Comparison of ENCODE assay signal across 1 cellular context in genomic region chr14:23588884-23589598, GRCh38.
A peak's percentile ranks its signal among the peaks of the same experiment; 100 is the strongest.
TF ChIP-seq lines count a peak whose summit lies in the region.

No MANE protein-coding gene starts in this region.

TF ChIP-seq in HepG2, 621 proteins besides CTCF, POLR2A, EP300 and RAD21 (continued from another document and continues in another):
- peak; percentile 99 for TF ChIP-seq ZGPAT (CRISPR knock-in tag; IDR thresholded peaks at IDR 0.05)
- TF ChIP-seq CC2D1A (CRISPR knock-in tag; IDR thresholded peaks at IDR 0.05) = 0 out of 2 replicates have a peak, but pooled peaks have one; percentile 30
- TF ChIP-seq PAXIP1 (CRISPR knock-in tag; conservative IDR thresholded peaks at IDR 0.05) = peak; percentile 82
- TF ChIP-seq HMGXB4 (CRISPR knock-in tag; IDR thresholded peaks at IDR 0.05; ENCODE audit: borderline replicate concordance in 1 of 2, low read depth in 1 of 2) = peak; percentile 98 to 100
- peak; percentile 98; the same call in 1 of the 2 replicates for TF ChIP-seq ZNF839 (CRISPR knock-in tag; IDR thresholded peaks at IDR 0.05; ENCODE audit: borderline replicate concordance)
- peak; percentile 86 for TF ChIP-seq PRDM10 (CRISPR knock-in tag; IDR thresholded peaks at IDR 0.05; ENCODE audit: low read depth)
- peak; percentile 54; the same call in 1 of the 2 replicates for TF ChIP-seq ZNF260 (CRISPR knock-in tag; IDR thresholded peaks at IDR 0.05; ENCODE audit: borderline replicate concordance, low read depth)
- TF ChIP-seq ZNF30 (CRISPR knock-in tag; IDR thresholded peaks at IDR 0.05) = 0 out of 2 replicates have a peak, but pooled peaks have one; percentile 77
- peak; percentile 88 for TF ChIP-seq ZNF883 (CRISPR knock-in tag; IDR thresholded peaks at IDR 0.05; ENCODE audit: not compliant biosample characterization)
- TF ChIP-seq FUBP1 (CRISPR knock-in tag; IDR thresholded peaks at IDR 0.05; ENCODE audit: borderline replicate concordance) = no peak
- TF ChIP-seq LRRFIP1 (CRISPR knock-in tag; conservative IDR thresholded peaks at IDR 0.05) = peak; percentile 90
- TF ChIP-seq ZNF850 (CRISPR knock-in tag; conservative IDR thresholded peaks at IDR 0.05) = no peak
- no peak for TF ChIP-seq ISX (CRISPR knock-in tag; conservative IDR thresholded peaks at IDR 0.05)
- TF ChIP-seq SMARCC2 (IDR thresholded peaks at IDR 0.05) = no peak
- TF ChIP-seq FOXO1 (CRISPR knock-in tag; IDR thresholded peaks at IDR 0.05) = peak; percentile 91
- TF ChIP-seq SKIL (CRISPR knock-in tag; IDR thresholded peaks at IDR 0.05; ENCODE audit: borderline replicate concordance) = no peak
- TF ChIP-seq IKZF5 (CRISPR knock-in tag; IDR thresholded peaks at IDR 0.05) = peak; percentile 99
- TF ChIP-seq RXRB (CRISPR knock-in tag; IDR thresholded peaks at IDR 0.05; ENCODE audit: borderline replicate concordance) = peak; percentile 93
- peak; percentile 93 for TF ChIP-seq TEAD3 (CRISPR knock-in tag; optimal IDR thresholded peaks at IDR 0.05; ENCODE audit: borderline replicate concordance)
- peak in 1 of 2 experiments; percentile 99; a peak in 2 of 4 replicates for TF ChIP-seq KLF16 (CRISPR knock-in tag; IDR thresholded peaks at IDR 0.05)
- TF ChIP-seq ZNF232 (CRISPR knock-in tag; IDR thresholded peaks at IDR 0.05; ENCODE audit: borderline replicate concordance) = peak; percentile 73; the same call in 1 of the 2 replicates
- TF ChIP-seq ISL2 (CRISPR knock-in tag; IDR thresholded peaks at IDR 0.05) = peak; percentile 92
- no peak for TF ChIP-seq ZNF337 (CRISPR knock-in tag; IDR thresholded peaks at IDR 0.05; ENCODE audit: borderline replicate concordance, low read depth)
- TF ChIP-seq REPIN1 (CRISPR knock-in tag; IDR thresholded peaks at IDR 0.05; ENCODE audit: borderline replicate concordance, low read depth) = peak; percentile 100
- TF ChIP-seq ZIK1 (CRISPR knock-in tag; IDR thresholded peaks at IDR 0.05; ENCODE audit: borderline replicate concordance, low read depth) = peak; percentile 89
- TF ChIP-seq TSC22D2 (CRISPR knock-in tag; IDR thresholded peaks at IDR 0.05; ENCODE audit: borderline replicate concordance) = peak; percentile 98; the same call in 1 of the 2 replicates
- TF ChIP-seq NCOA1 (CRISPR knock-in tag; IDR thresholded peaks at IDR 0.05) = no peak
- TF ChIP-seq BATF2 (CRISPR knock-in tag; IDR thresholded peaks at IDR 0.05) = no peak
- peak; percentile 56 for TF ChIP-seq ASH2L (IDR thresholded peaks at IDR 0.05; ENCODE audit: insufficient read length, low read depth, low read length)
- TF ChIP-seq ZFP36L2 (CRISPR knock-in tag; IDR thresholded peaks at IDR 0.05) = peak; percentile 96
- no peak for TF ChIP-seq DR1 (CRISPR knock-in tag; IDR thresholded peaks at IDR 0.05)
- peak; percentile 99 for TF ChIP-seq ZNF782 (CRISPR knock-in tag; IDR thresholded peaks at IDR 0.05; ENCODE audit: borderline replicate concordance)
